Comparison of ENCODE assay signal across 8 cellular contexts in genomic region chr10:114526112-114526496, GRCh38.
DNase-seq lines count a peak whose midpoint lies in the region; ATAC-seq and TF ChIP-seq lines count a peak whose summit lies in the region.

No MANE protein-coding gene starts in this region.

- 10% methylated on average over 5 of the region's 5 CpGs for WGBS in esophagus muscularis mucosa

- TF ChIP-seq CTCF in RWPE1 (conservative IDR thresholded peaks at IDR 0.05; ENCODE audit: low read depth) = no peak
- TF ChIP-seq CTCF in esophagus muscularis mucosa (IDR thresholded peaks at IDR 0.05) = no peak
- no peak for TF ChIP-seq CTCF in parathyroid adenoma (IDR thresholded peaks at IDR 0.05)

- ATAC-seq in GM18868 (IDR thresholded peaks at IDR 0.05; ENCODE audit: unreplicated experiment) = peak; percentile 26
- ATAC-seq in HG02763 (IDR thresholded peaks at IDR 0.05; ENCODE audit: unreplicated experiment) = peak; percentile 53

- CTCF ChIA-PET in RWPE1 (lab: Yijun Ruan, JAX) = interaction anchor here (0.5 to 1.4 kb wide), 5 partner anchors 10 to 1471 kb away, joined by 3 to 4 read pairs (median 3); no protein-coding TSS in a partner anchor

- POLR2A ChIA-PET in RWPE1 (lab: Yijun Ruan, JAX; ENCODE audit: low non-redundant PET) = no interaction called here

- H3K27ac ChIP-seq in RWPE1 (peak overlapping the region; percentile 92), esophagus muscularis mucosa (replicated peaks in 1 of 4) (peak overlapping the region; percentile 81 to 83 (median 82)), parathyroid adenoma (peak overlapping the region; percentile 78)

- no peak for TF ChIP-seq POLR2A in esophagus muscularis mucosa (IDR thresholded peaks at IDR 0.05; ENCODE audit: low read depth)

- peak overlapping the region; percentile 64 for H3K4me2 ChIP-seq in parathyroid adenoma (ENCODE audit: low read length)

- H3K27me3 ChIP-seq in esophagus muscularis mucosa (no peaks in the 10 kb centered on the region), parathyroid adenoma (ENCODE audit: control insufficient read depth, insufficient read depth, low read length) (no peaks in the 10 kb centered on the region)

- intact Hi-C loops in esophagus muscularis mucosa (cut with DNase I) = no loop called here

- H3K4me3 ChIP-seq in esophagus muscularis mucosa (peak overlapping the region; percentile 46 to 56 (median 52)), parathyroid adenoma (ENCODE audit: low read depth, low read length) (peak overlapping the region; percentile 71)

- H2AFZ ChIP-seq in parathyroid adenoma = peak overlapping the region; percentile 77

- peak overlapping the region; percentile 7 for H3K9ac ChIP-seq in parathyroid adenoma

- H3K4me1 ChIP-seq in esophagus muscularis mucosa (peaks cover 52 to 65% (median 59%) of the 10 kb centered on the region in 4 donors), parathyroid adenoma (peaks cover 28% of the 10 kb centered on the region)

- H3K79me2 ChIP-seq in parathyroid adenoma = peaks cover 26% of the 10 kb centered on the region

- H3K9me3 ChIP-seq in esophagus muscularis mucosa (no peaks in the 10 kb centered on the region), parathyroid adenoma (ENCODE audit: control insufficient read depth, low read length) (no peaks in the 10 kb centered on the region)

- peaks cover 0 to 30% (median 0%) of the 10 kb centered on the region in 4 donors for H3K36me3 ChIP-seq in esophagus muscularis mucosa
- H3K36me3 ChIP-seq in parathyroid adenoma (ENCODE audit: control insufficient read depth, insufficient read depth, low read length) = no peaks in the 10 kb centered on the region

- no peak for DNase-seq in RWPE1 (ENCODE audit: low spot score)
- DNase-seq in esophagus muscularis mucosa (ENCODE audit: extremely low spot score) = no peak
- DNase-seq in SIG-M5 (lab: John Stamatoyannopoulos, UW) = no peak
- DNase-seq in SKM-1 (lab: John Stamatoyannopoulos, UW; ENCODE audit: unreplicated experiment) = no peak
- DNase-seq in AG08395 (ENCODE audit: low spot score) = no peak

- TF ChIP-seq EP300 in esophagus muscularis mucosa (IDR thresholded peaks at IDR 0.05) = no peak
